24 cellular contexts compared by ENCODE assay signal in genomic region chr11:47904048-47904447, GRCh38. TPM values are rescaled to one million over a fixed set of nuclear protein-coding genes. Genes with fewer than 3 reads are reported as not detected.
DNase-seq lines count a peak whose midpoint lies in the region; TF ChIP-seq lines count a peak whose summit lies in the region.
"Had no signal": no experiment of that assay in that cellular context is flagged by ENCODE, and none has a peak within 500 bp of the region (broad histone marks: within the 10 kb centered on the region; RNA-seq: fewer than 3 reads in every experiment).

No MANE protein-coding gene starts in this region.

- no peak for TF ChIP-seq CTCF in AG09319 (IDR thresholded peaks at IDR 0.05; ENCODE audit: low read depth, low read length)

- WGBS in mesenchymal stem cell: 88% methylated on average over 1 of the region's 3 CpGs

- no peak overlapping the region for H3K4ac ChIP-seq in mesenchymal stem cell (ENCODE audit: low read depth in 1 of 2, low read length in 2 of 2)

- no peak overlapping the region for H4K8ac ChIP-seq in mesenchymal stem cell (ENCODE audit: low read length)

- H3K27me3 ChIP-seq in mesenchymal stem cell (ENCODE audit: control insufficient read depth in 1 of 2, insufficient read depth in 1 of 2, low read length in 2 of 2): no peaks in the 10 kb centered on the region
- no peaks in the 10 kb centered on the region for H3K27me3 ChIP-seq in effector memory CD4-positive, alpha-beta T cell (replicated peaks; ENCODE audit: control insufficient read depth, insufficient read depth, low read length, poor library complexity, severe bottlenecking)
- H3K27me3 ChIP-seq: BLaER1 treated with 17β-estradiol and CSF1 and Interleukin-3, amounts not matched to agents 10 nM and 100 nM; MG63 had no signal

- H4K91ac ChIP-seq in mesenchymal stem cell (ENCODE audit: low read length): no peak overlapping the region

- no peak overlapping the region for H2BK12ac ChIP-seq in mesenchymal stem cell (ENCODE audit: low read length in 2 of 2)

- no peaks in the 10 kb centered on the region for H3K79me1 ChIP-seq in mesenchymal stem cell (replicated peaks; ENCODE audit: low read length, poor library complexity, severe bottlenecking)

- no peak overlapping the region for H3K14ac ChIP-seq in mesenchymal stem cell (ENCODE audit: low read length in 2 of 2)

- H3K18ac ChIP-seq in mesenchymal stem cell (ENCODE audit: low read depth in 1 of 2, low read length in 2 of 2): no peak overlapping the region

- no peak overlapping the region for H3K4me2 ChIP-seq in mesenchymal stem cell (ENCODE audit: low read length, poor library complexity, severe bottlenecking)
- H3K4me2 ChIP-seq: A549; BLaER1 treated with 17β-estradiol and CSF1 and Interleukin-3, amounts not matched to agents 10 nM and 100 nM; PC-9; SK-N-SH had no signal

- H2AFZ ChIP-seq in mesenchymal stem cell (ENCODE audit: low read depth, low read length): no peak overlapping the region
- H2AFZ ChIP-seq: PC-9 had no signal

- H2BK120ac ChIP-seq in mesenchymal stem cell (ENCODE audit: low read depth, low read length): no peak overlapping the region

- DNase-seq in AG09319 (ENCODE audit: extremely low read depth, low read depth) (peak; percentile 45), GM04504 (ENCODE audit: low read depth) (peak; percentile 49), RPMI7951 (ENCODE audit: low read depth) (peak; percentile 52), mesenchymal stem cell (peak; percentile 62), SIG-M5 (lab: John Stamatoyannopoulos, UW) (no peak), occipital lobe (lab: John Stamatoyannopoulos, UW) (no peak)
- no peak for DNase-seq in effector memory CD4-positive, alpha-beta T cell
- DNase-seq: Caco-2; CD4-positive, alpha-beta memory T cell; DMS 273 treated with DMSO at 0.1 percent for 48 hours; DMS79 treated with DMSO at 0.1 percent for 48 hours; Kasumi-1; MG63; NCI-H1417; NCI-H1694 treated with DMSO at 0.1 percent for 48 hours; NCI-H2081 treated with DMSO at 0.1 percent for 48 hours; NCI-H446 treated with DMSO at 0.1 percent for 48 hours; NCI-H526 treated with DMSO at 0.1 percent for 48 hours; PC-9; SHP77 treated with DMSO at 0.1 percent for 48 hours; SK-N-SH had no signal

- no peak overlapping the region for H2AK5ac ChIP-seq in mesenchymal stem cell (ENCODE audit: low read length, severe bottlenecking)

- no peak overlapping the region for H3K27ac ChIP-seq in mesenchymal stem cell (ENCODE audit: low read length, poor library complexity, severe bottlenecking)
- no peak overlapping the region for H3K27ac ChIP-seq in effector memory CD4-positive, alpha-beta T cell (ENCODE audit: insufficient read depth, low read length, poor library complexity, severe bottlenecking)
- H3K27ac ChIP-seq: A549; BLaER1 treated with 17β-estradiol and CSF1 and Interleukin-3, amounts not matched to agents 10 nM and 100 nM; PC-9; RWPE1 had no signal

- H3K4me3 ChIP-seq in mesenchymal stem cell (ENCODE audit: insufficient read depth in 1 of 2, low read depth in 1 of 2, low read length in 2 of 2): no peak overlapping the region
- H3K4me3 ChIP-seq in effector memory CD4-positive, alpha-beta T cell (ENCODE audit: insufficient read depth, low read depth, low read length, poor library complexity, severe bottlenecking): no peak overlapping the region
- H3K4me3 ChIP-seq: A549; BLaER1 treated with 17β-estradiol and CSF1 and Interleukin-3, amounts not matched to agents 10 nM and 100 nM; MG63; PC-9 had no signal

- H2BK5ac ChIP-seq in mesenchymal stem cell (ENCODE audit: low read depth, low read length, poor library complexity, severe bottlenecking): no peak overlapping the region

- no peaks in the 10 kb centered on the region for H3K36me3 ChIP-seq in mesenchymal stem cell (ENCODE audit: control insufficient read depth in 1 of 2, insufficient read depth in 2 of 2, low read depth in 1 of 2, low read length in 2 of 2)
- H3K36me3 ChIP-seq in effector memory CD4-positive, alpha-beta T cell (ENCODE audit: control insufficient read depth, insufficient read depth, low read length): no peaks in the 10 kb centered on the region
- H3K36me3 ChIP-seq: BLaER1 treated with 17β-estradiol and CSF1 and Interleukin-3, amounts not matched to agents 10 nM and 100 nM; MG63 had no signal

- no peak overlapping the region for H3K9ac ChIP-seq in mesenchymal stem cell (ENCODE audit: low read length)
- H3K9ac ChIP-seq: BLaER1 treated with 17β-estradiol and CSF1 and Interleukin-3, amounts not matched to agents 10 nM and 100 nM; SK-N-SH had no signal

- no peak overlapping the region for H3K23ac ChIP-seq in mesenchymal stem cell (ENCODE audit: low read length in 2 of 2)

- H2BK15ac ChIP-seq in mesenchymal stem cell (ENCODE audit: low read depth, poor library complexity, severe bottlenecking): no peak overlapping the region

- H3K4me1 ChIP-seq in mesenchymal stem cell (ENCODE audit: control insufficient read depth, insufficient read depth, low read depth, low read length): peaks cover 8% of the 10 kb centered on the region
- H3K4me1 ChIP-seq in effector memory CD4-positive, alpha-beta T cell (ENCODE audit: control insufficient read depth, insufficient read depth, low read length, poor library complexity, severe bottlenecking): no peaks in the 10 kb centered on the region

- H3K9me3 ChIP-seq in mesenchymal stem cell (ENCODE audit: control insufficient read depth, low read length): no peaks in the 10 kb centered on the region
- H3K9me3 ChIP-seq in effector memory CD4-positive, alpha-beta T cell (ENCODE audit: control insufficient read depth, low read length): no peaks in the 10 kb centered on the region
- H3K9me3 ChIP-seq: A549, Caco-2, MG63, SK-N-SH had no signal

RNA-seq across cellular contexts. Expression of gene NUP160, which starts 55.9 kb away (rescaled TPM):
- total RNA-seq in RPMI7951 (2014; rRNA removed; shearing (Covaris generic)): 27.1 and 27.4 TPM in 2 replicates
- polyA plus RNA-seq in mesenchymal stem cell (2013, experiment 1 of 2): 12.5 TPM
- 12.7 TPM for polyA plus RNA-seq in mesenchymal stem cell (2013, experiment 2 of 2)
- 63.5 TPM for total RNA-seq in occipital lobe

Comparison
In these comparisons a context has a peak if more than half of its experiments do, and no peak if none do; other contexts are left out.
1. DNase-seq: peak in AG09319 (single experiment), GM04504 (single experiment), RPMI7951 (single experiment) and mesenchymal stem cell (single experiment); none in SIG-M5 (single experiment), effector memory CD4-positive, alpha-beta T cell (0 of 3) and occipital lobe (single experiment).